In genomic region chr3:133475245-133476010, GRCh38 we compare ENCODE assay signal across 8 cellular contexts.
DNase-seq lines count a peak whose midpoint lies in the region; ATAC-seq, FAIRE-seq and TF ChIP-seq lines count a peak whose summit lies in the region.

No MANE protein-coding gene starts in this region.

- H3K4me1 ChIP-seq in stomach, result peaks cover 0 to 22% (median 12%) of the 10 kb centered on the region in 4 donors

- H3K4me3 Mint-ChIP-seq in activated T-helper 1 cell treated with anti-CD3 and anti-CD28 coated beads, Interleukin-12 subunit alpha, Interleukin-12 subunit beta, Interleukin-2, Interleukin-4 antibody, amounts not matched to agents 30 ng/mL and 10 ng/mL and 1 ng/mL, durations not matched to agents 14 hours and 24 hours and 36 hours, result peak overlapping the region; percentile 59
- no peak overlapping the region for H3K4me3 Mint-ChIP-seq in MCF 10A (ENCODE audit: unreplicated experiment)

- no peak for TF ChIP-seq CTCF in stomach (IDR thresholded peaks at IDR 0.05)
- TF ChIP-seq CTCF in MCF 10A (IDR thresholded peaks at IDR 0.05; ENCODE audit: unreplicated experiment), result no peak

- H3K27ac Mint-ChIP-seq in activated T-helper 1 cell treated with anti-CD3 and anti-CD28 coated beads, Interleukin-12 subunit alpha, Interleukin-12 subunit beta, Interleukin-2, Interleukin-4 antibody, amounts not matched to agents 30 ng/mL and 10 ng/mL and 1 ng/mL, durations not matched to agents 14 hours and 24 hours and 36 hours, result peak overlapping the region; percentile 32
- no peak overlapping the region for H3K27ac Mint-ChIP-seq in MCF 10A (ENCODE audit: low read depth, unreplicated experiment)

- no peaks in the 10 kb centered on the region for H3K9me3 Mint-ChIP-seq in activated T-helper 1 cell treated with anti-CD3 and anti-CD28 coated beads, Interleukin-12 subunit alpha, Interleukin-12 subunit beta, Interleukin-2, Interleukin-4 antibody, amounts not matched to agents 30 ng/mL and 10 ng/mL and 1 ng/mL, durations not matched to agents 14 hours and 24 hours and 36 hours
- H3K9me3 Mint-ChIP-seq in MCF 10A (ENCODE audit: unreplicated experiment), result no peaks in the 10 kb centered on the region

- BruUV-seq in MCF 10A (replicated peaks; lab: Mats Ljungman, UMichigan), result no TSS peak

- TF ChIP-seq POLR2A in stomach (IDR thresholded peaks at IDR 0.05), result no peak

- POLR2A ChIA-PET in MCF 10A (lab: Yijun Ruan, JAX), result interaction anchor here (0.7 kb wide), 1 partner anchor 15 kb away, joined by 3 read pairs; no protein-coding TSS in a partner anchor

- no peak overlapping the region for H3K4me3 ChIP-seq in stomach

- H3K36me3 ChIP-seq in stomach, result no peaks in the 10 kb centered on the region

- H3K27me3 ChIP-seq in stomach, result no peaks in the 10 kb centered on the region

- peak; percentile 91 for DNase-seq in DMS53 (lab: John Stamatoyannopoulos, UW)
- DNase-seq in activated T-helper 1 cell treated with anti-CD3 and anti-CD28 coated beads, Interleukin-12 subunit alpha, Interleukin-12 subunit beta, Interleukin-2, Interleukin-4 antibody, amounts not matched to agents 30 ng/mL and 10 ng/mL and 1 ng/mL, durations not matched to agents 14 hours and 24 hours and 36 hours (ENCODE audit: low spot score), result peak; percentile 42
- DNase-seq in stomach, result no peak
- DNase-seq in urothelium cell line (ENCODE audit: low spot score), result no peak
- DNase-seq in MCF 10A (ENCODE audit: unreplicated experiment), result no peak
- no peak for DNase-seq in islet precursor cell

- no peaks in the 10 kb centered on the region for H3K9me3 ChIP-seq in stomach

- FAIRE-seq in urothelium cell line (lab: Jason Lieb, UNC), result no peak

- no peaks in the 10 kb centered on the region for H3K27me3 Mint-ChIP-seq in activated T-helper 1 cell treated with anti-CD3 and anti-CD28 coated beads, Interleukin-12 subunit alpha, Interleukin-12 subunit beta, Interleukin-2, Interleukin-4 antibody, amounts not matched to agents 30 ng/mL and 10 ng/mL and 1 ng/mL, durations not matched to agents 14 hours and 24 hours and 36 hours (ENCODE audit: insufficient read depth)
- H3K27me3 Mint-ChIP-seq in MCF 10A (ENCODE audit: insufficient read depth, unreplicated experiment), result no peaks in the 10 kb centered on the region

- CTCF ChIA-PET in MCF 10A (lab: Yijun Ruan, JAX), result interaction anchor here (0.7 to 1.5 kb wide), 4 partner anchors 10 to 16 kb away, joined by 3 to 10 read pairs (median 4); no protein-coding TSS in a partner anchor

- no peak for TF ChIP-seq EP300 in stomach (IDR thresholded peaks at IDR 0.05)

- peak; percentile 74 for ATAC-seq in GM19324 (IDR thresholded peaks at IDR 0.05; ENCODE audit: low FRiP score, unreplicated experiment)
- peak; percentile 74 for ATAC-seq in HG03196 (IDR thresholded peaks at IDR 0.05; ENCODE audit: unreplicated experiment)

- H3K36me3 Mint-ChIP-seq in activated T-helper 1 cell treated with anti-CD3 and anti-CD28 coated beads, Interleukin-12 subunit alpha, Interleukin-12 subunit beta, Interleukin-2, Interleukin-4 antibody, amounts not matched to agents 30 ng/mL and 10 ng/mL and 1 ng/mL, durations not matched to agents 14 hours and 24 hours and 36 hours (ENCODE audit: low read depth), result no peaks in the 10 kb centered on the region
- no peaks in the 10 kb centered on the region for H3K36me3 Mint-ChIP-seq in MCF 10A (ENCODE audit: insufficient read depth, unreplicated experiment)

- peaks cover 52% of the 10 kb centered on the region for H3K4me1 Mint-ChIP-seq in activated T-helper 1 cell treated with anti-CD3 and anti-CD28 coated beads, Interleukin-12 subunit alpha, Interleukin-12 subunit beta, Interleukin-2, Interleukin-4 antibody, amounts not matched to agents 30 ng/mL and 10 ng/mL and 1 ng/mL, durations not matched to agents 14 hours and 24 hours and 36 hours (ENCODE audit: low read depth)
- H3K4me1 Mint-ChIP-seq in MCF 10A (ENCODE audit: insufficient read depth, unreplicated experiment), result peaks cover 6% of the 10 kb centered on the region

- 72 to 82% (median 76%) methylated on average over 5 of the region's 5 CpGs for WGBS in stomach, 5 donors

- intact Hi-C loops in activated T-helper 1 cell treated with anti-CD3 and anti-CD28 coated beads, Interleukin-12 subunit alpha, Interleukin-12 subunit beta, Interleukin-2, Interleukin-4 antibody, amounts not matched to agents 30 ng/mL and 10 ng/mL and 1 ng/mL, durations not matched to agents 14 hours and 24 hours and 36 hours (cut with micrococcal nuclease), result loop anchor here (1.0 kb wide), 4 partner anchors 11 to 98 kb away; partner anchors contain the start of gene CDV3
- intact Hi-C loops in stomach (cut with DNase I; ENCODE audit: low total_unique reads), result no loop called here
- intact Hi-C loops in MCF 10A (cut with micrococcal nuclease), result no loop called here

- peak overlapping the region in 3 of 5 donors; percentile 14 to 74 (median 60) for H3K27ac ChIP-seq in stomach

Comparison
In these comparisons a context has a peak if more than half of its experiments do, and no peak if none do; other contexts are left out.
1. DNase-seq: peak in DMS53 (single experiment) and activated T-helper 1 cell treated with anti-CD3 and anti-CD28 coated beads, Interleukin-12 subunit alpha, Interleukin-12 subunit beta, Interleukin-2, Interleukin-4 antibody, amounts not matched to agents 30 ng/mL and 10 ng/mL and 1 ng/mL, durations not matched to agents 14 hours and 24 hours and 36 hours (single experiment); none in stomach (single experiment), urothelium cell line (single experiment), MCF 10A (single experiment) and islet precursor cell (single experiment).